In genomic region chr4:25144870-25145481, GRCh38 we compare ENCODE assay signal across 8 cellular contexts. TPM values are rescaled to one million over a fixed set of nuclear protein-coding genes. Genes with fewer than 3 reads are reported as not detected.
DNase-seq lines count a peak whose midpoint lies in the region; ATAC-seq and TF ChIP-seq lines count a peak whose summit lies in the region.

No MANE protein-coding gene starts in this region.

- no peak overlapping the region for H3K4me3 Mint-ChIP-seq in T-helper 2 cell treated with Interferon-gamma antibody and Interleukin-4, amounts not matched to agents 5 μg/mL and 100 μg/mL, for 36 hours

- H3K27me3 ChIP-seq in Panc1 (ENCODE audit: control insufficient read depth, insufficient read depth, low read length), result no peaks in the 10 kb centered on the region
- H3K27me3 ChIP-seq in transverse colon, result no peaks in the 10 kb centered on the region

- POLR2A ChIA-PET in Panc1 (lab: Charles Lee), result no interaction called here

- in situ Hi-C loops in Panc1 (cut with HindIII; ENCODE audit: low pct_unique_long_range_greater_than_20kb, low sequenced_read_pairs), result no loop called here
- in situ Hi-C loops in transverse colon (cut with MboI; ENCODE audit: low pct_ligation_motif_present in 1 of 4, low pct_unique_long_range_greater_than_20kb in 1 of 4, low sequenced_read_pairs in 3 of 4), result loop anchor here in 2 of 4 donors (25.0 kb wide), 1 partner anchor 158 kb away; no protein-coding TSS in a partner anchor

- no peak for TF ChIP-seq EP300 in transverse colon (IDR thresholded peaks at IDR 0.05; ENCODE audit: low read depth)

- CTCF ChIA-PET in Panc1 (lab: Charles Lee), result interaction anchor here (0.6 to 0.9 kb wide), 4 partner anchors 15 to 244 kb away, joined by 3 to 4 read pairs (median 4); partner anchors contain the start of gene SEPSECS

- no peak overlapping the region for H3K27ac Mint-ChIP-seq in T-helper 2 cell treated with Interferon-gamma antibody and Interleukin-4, amounts not matched to agents 5 μg/mL and 100 μg/mL, for 36 hours

- TF ChIP-seq CTCF in Panc1 (IDR thresholded peaks at IDR 0.05) (peak; percentile 66; the same call in 1 of the 2 replicates), fibroblast of villous mesenchyme (IDR thresholded peaks at IDR 0.05; ENCODE audit: insufficient read depth, low read depth, low read length) (peak; percentile 62), transverse colon (IDR thresholded peaks at IDR 0.05) (peak; percentile 42 to 52 (median 45))

- DNase-seq in AG20443 (ENCODE audit: low spot score), result peak; percentile 45
- no peak for DNase-seq in Panc1 (ENCODE audit: low read depth, low spot score)
- DNase-seq in fibroblast of villous mesenchyme (ENCODE audit: low read depth), result peak; percentile 33
- DNase-seq in transverse colon, result no peak
- no peak for DNase-seq in stimulated activated CD4-positive, alpha-beta T cell treated with anti-CD3 and anti-CD28 coated beads, Interleukin-4, amount 100 ng/mL, for 1 hour
- DNase-seq in T-helper 2 cell treated with Interferon-gamma antibody and Interleukin-4, amounts not matched to agents 5 μg/mL and 100 μg/mL, for 36 hours (ENCODE audit: low spot score), result no peak

- no peak overlapping the region for H3K4me3 ChIP-seq in Panc1 (ENCODE audit: low read depth in 2 of 2, low read length in 2 of 2)
- no peak overlapping the region for H3K4me3 ChIP-seq in fibroblast of villous mesenchyme (ENCODE audit: low read depth, low read length)
- H3K4me3 ChIP-seq in transverse colon, result no peak overlapping the region

- H3K27ac ChIP-seq in Panc1 (ENCODE audit: low read length) (no peak overlapping the region), transverse colon (no peak overlapping the region)

- BruUV-seq in Panc1 (replicated peaks; lab: Mats Ljungman, UMichigan), result no TSS peak

- no peaks in the 10 kb centered on the region for H3K27me3 Mint-ChIP-seq in T-helper 2 cell treated with Interferon-gamma antibody and Interleukin-4, amounts not matched to agents 5 μg/mL and 100 μg/mL, for 36 hours (ENCODE audit: low read depth)

- no peaks in the 10 kb centered on the region for H3K4me1 Mint-ChIP-seq in T-helper 2 cell treated with Interferon-gamma antibody and Interleukin-4, amounts not matched to agents 5 μg/mL and 100 μg/mL, for 36 hours (ENCODE audit: low read depth)

- 10 to 15% methylated on average over 1 of the region's 1 CpG for WGBS in transverse colon (ENCODE audit: low coverage in 1 of 2), 2 donors

- no peaks in the 10 kb centered on the region for H3K9me3 ChIP-seq in Panc1 (ENCODE audit: control insufficient read depth, insufficient read depth, low read depth, low read length)
- no peaks in the 10 kb centered on the region for H3K9me3 ChIP-seq in transverse colon

- intact Hi-C loops in Panc1 (cut with micrococcal nuclease; ENCODE audit: unreplicated experiment) (loop anchor here (10.0 kb wide), 1 partner anchor 150 kb away; no protein-coding TSS in a partner anchor), transverse colon (cut with DNase I; ENCODE audit: low total_unique reads) (loop anchor here (10.0 kb wide), 1 partner anchor 160 kb away; no protein-coding TSS in a partner anchor)

- H3K36me3 Mint-ChIP-seq in T-helper 2 cell treated with Interferon-gamma antibody and Interleukin-4, amounts not matched to agents 5 μg/mL and 100 μg/mL, for 36 hours (ENCODE audit: low read depth), result peaks cover 12% of the 10 kb centered on the region

- H3K36me3 ChIP-seq in Panc1 (ENCODE audit: control insufficient read depth, insufficient read depth, low read length), result no peaks in the 10 kb centered on the region; the same call in 1 of the 2 replicates
- peaks cover 0 to 12% (median 0%) of the 10 kb centered on the region in 4 donors for H3K36me3 ChIP-seq in transverse colon

- H3K4me1 ChIP-seq in Panc1 (ENCODE audit: control insufficient read depth, insufficient read depth, low read length), result no peaks in the 10 kb centered on the region
- H3K4me1 ChIP-seq in transverse colon, result no peaks in the 10 kb centered on the region

- peak; percentile 48 for ATAC-seq in GM18907 (IDR thresholded peaks at IDR 0.05; ENCODE audit: unreplicated experiment)
- no peak for ATAC-seq in Panc1
- no peak for ATAC-seq in GM18868 (IDR thresholded peaks at IDR 0.05; ENCODE audit: unreplicated experiment)

- TF ChIP-seq POLR2A in transverse colon (IDR thresholded peaks at IDR 0.05), result no peak

- H3K9me3 Mint-ChIP-seq in T-helper 2 cell treated with Interferon-gamma antibody and Interleukin-4, amounts not matched to agents 5 μg/mL and 100 μg/mL, for 36 hours, result no peaks in the 10 kb centered on the region

RNA-seq across cellular contexts. Expression of gene SEPSECS, which starts 15.3 kb away (rescaled TPM):
- total RNA-seq in Panc1 (2021; ENCODE audit: unreplicated experiment) (4.0 TPM), fibroblast of villous mesenchyme (4.5 and 6.5 TPM in 2 replicates), transverse colon (10 to 100 TPM in 3 of 4 donors, 1 to 10 TPM in 1; 4.6 to 19.2 (median 16.5) TPM)
- 2.2 TPM for polyA plus RNA-seq in Panc1 (2012; ENCODE audit: insufficient read length)

Comparison
In these comparisons a context has a peak if more than half of its experiments do, and no peak if none do; other contexts are left out.
1. DNase-seq: peak in AG20443 (single experiment) and fibroblast of villous mesenchyme (single experiment); none in Panc1 (single experiment), transverse colon (single experiment), stimulated activated CD4-positive, alpha-beta T cell treated with anti-CD3 and anti-CD28 coated beads, Interleukin-4, amount 100 ng/mL, for 1 hour (single experiment) and T-helper 2 cell treated with Interferon-gamma antibody and Interleukin-4, amounts not matched to agents 5 μg/mL and 100 μg/mL, for 36 hours (single experiment).
2. Peak in every context shown above with its lines, with median percentiles within 50 percentile points of each other: CTCF ChIP-seq.